ENCODE assay signal across 31 cellular contexts in the genomic region with DNA sequence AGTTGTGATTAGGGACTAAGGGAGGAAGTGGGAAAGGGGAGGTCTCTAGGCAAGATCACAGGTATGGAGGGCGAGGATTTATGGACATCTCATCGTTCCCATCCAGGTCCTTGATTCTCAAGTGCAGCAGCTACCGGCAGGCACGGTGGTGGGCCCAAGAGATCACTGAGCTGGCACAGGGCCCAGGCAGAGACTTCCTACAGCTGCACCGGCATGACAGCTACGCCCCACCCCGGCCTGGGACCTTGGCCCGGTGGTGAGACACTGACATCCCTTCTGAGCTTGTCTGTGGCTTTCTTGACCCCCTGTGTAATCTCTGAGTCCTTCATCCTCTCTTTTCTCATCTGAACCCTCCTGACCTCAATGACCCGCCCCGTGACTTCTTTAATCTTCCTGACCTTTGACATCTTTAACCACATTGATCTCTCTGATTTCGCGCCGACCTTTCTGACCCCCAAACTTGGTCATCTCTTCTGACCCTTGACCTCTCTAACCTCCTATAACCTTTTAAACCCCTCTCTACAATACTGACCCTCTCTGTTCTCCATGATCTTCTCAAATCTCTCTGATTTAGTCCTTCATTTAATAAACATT. TPM values are rescaled to one million over a fixed set of nuclear protein-coding genes. Genes with fewer than 3 reads are reported as not detected.
DNase-seq lines count a peak whose midpoint lies in the region; ATAC-seq and TF ChIP-seq lines count a peak whose summit lies in the region.
"Had no signal": no experiment of that assay in that cellular context is flagged by ENCODE, and none has a peak within 500 bp of the region (broad histone marks: within the 10 kb centered on the region; RNA-seq: fewer than 3 reads in every experiment).

No MANE protein-coding gene starts in this region.

- H3K4me3 Mint-ChIP-seq in neural crest cell (peak overlapping the region; percentile 80), T-helper 17 cell (no peak overlapping the region)
- H3K4me3 Mint-ChIP-seq: activated CD4-positive, alpha-beta T cell treated with anti-CD3 and anti-CD28 coated beads, Interleukin-2, amount 10 ng/mL, durations not matched to agents 7 days and 5 days; activated naive CD8-positive, alpha-beta T cell treated with anti-CD3 and anti-CD28 coated beads for 36 hours; activated T-cell treated with anti-CD3 and anti-CD28 coated beads, Interleukin-2, amount 50 U/mL, for 4 hours; stimulated activated effector memory CD8-positive, alpha-beta T cell treated with anti-CD3 and anti-CD28 coated beads, Interleukin-12 subunit alpha, Interleukin-12 subunit beta, amount 100 ng/mL, for 72 hours had no signal

- H3K9me3 Mint-ChIP-seq in neural crest cell: no peaks in the 10 kb centered on the region
- H3K9me3 Mint-ChIP-seq: activated CD4-positive, alpha-beta T cell treated with anti-CD3 and anti-CD28 coated beads, Interleukin-2, amount 10 ng/mL, durations not matched to agents 7 days and 5 days; activated naive CD8-positive, alpha-beta T cell treated with anti-CD3 and anti-CD28 coated beads for 36 hours; activated T-cell treated with anti-CD3 and anti-CD28 coated beads, Interleukin-2, amount 50 U/mL, for 4 hours; CD4-positive, alpha-beta memory T cell; naive thymus-derived CD8-positive, alpha-beta T cell; stimulated activated effector memory CD8-positive, alpha-beta T cell treated with anti-CD3 and anti-CD28 coated beads, Interleukin-12 subunit alpha, Interleukin-12 subunit beta, amount 100 ng/mL, for 72 hours had no signal

- DNase-seq in DMS79 treated with DMSO at 0.1 percent for 48 hours (lab: John Stamatoyannopoulos, UW) (peak; percentile 20), DMS79 (lab: John Stamatoyannopoulos, UW) (no peak), GM13976 (ENCODE audit: low spot score) (peak; percentile 12), ecto neural progenitor cell (ENCODE audit: low spot score) (peak; percentile 76), neural crest cell (ENCODE audit: low read depth, low spot score) (no peak), T-helper 17 cell (no peak), DMS153 treated with DMSO at 0.1 percent for 48 hours (lab: John Stamatoyannopoulos, UW; ENCODE audit: unreplicated experiment) (no peak)
- no peak for DNase-seq in effector CD8-positive, alpha-beta T cell (lab: John Stamatoyannopoulos, UW)
- DNase-seq: activated CD4-positive, alpha-beta T cell treated with anti-CD3 and anti-CD28 coated beads, Interleukin-2, amount 10 ng/mL, durations not matched to agents 7 days and 5 days; activated gamma-delta T cell; activated naive CD8-positive, alpha-beta T cell treated with anti-CD3 and anti-CD28 coated beads for 36 hours; activated T-cell treated with anti-CD3 and anti-CD28 coated beads, Interleukin-2, amount 50 U/mL, for 4 hours; aorta; CD4-positive, alpha-beta memory T cell; effector memory CD4-positive, alpha-beta T cell; erythroblast; H7; kidney; MG63; naive thymus-derived CD8-positive, alpha-beta T cell; NCI-H1105 treated with DMSO at 0.1 percent for 48 hours; NCI-H1930; NCI-H524; ovary; SW 1271; T-helper 9 cell had no signal

- H3K9me3 ChIP-seq in T-helper 17 cell (ENCODE audit: control insufficient read depth, low read length, poor library complexity, severe bottlenecking): no peaks in the 10 kb centered on the region
- H3K9me3 ChIP-seq: heart right ventricle, MG63, ovary, tibial nerve had no signal

- H3K27me3 Mint-ChIP-seq in neural crest cell (ENCODE audit: low read depth): no peaks in the 10 kb centered on the region
- no peaks in the 10 kb centered on the region for H3K27me3 Mint-ChIP-seq in T-helper 17 cell
- H3K27me3 Mint-ChIP-seq: activated CD4-positive, alpha-beta T cell treated with anti-CD3 and anti-CD28 coated beads, Interleukin-2, amount 10 ng/mL, durations not matched to agents 7 days and 5 days; activated naive CD8-positive, alpha-beta T cell treated with anti-CD3 and anti-CD28 coated beads for 36 hours; CD4-positive, alpha-beta memory T cell; naive thymus-derived CD8-positive, alpha-beta T cell had no signal

- no peak for ATAC-seq in T-helper 17 cell
- ATAC-seq: activated T-cell treated with anti-CD3 and anti-CD28 coated beads, Interleukin-2, amount 50 U/mL, for 4 hours; heart right ventricle; naive thymus-derived CD8-positive, alpha-beta T cell; stimulated activated effector memory CD8-positive, alpha-beta T cell treated with anti-CD3 and anti-CD28 coated beads, Interleukin-12 subunit alpha, Interleukin-12 subunit beta, amount 100 ng/mL, for 72 hours had no signal

- H3K36me3 Mint-ChIP-seq in neural crest cell (ENCODE audit: low read depth) (peaks cover 14% of the 10 kb centered on the region), T-helper 17 cell (ENCODE audit: low read depth) (peaks cover 10% of the 10 kb centered on the region)
- H3K36me3 Mint-ChIP-seq: activated naive CD8-positive, alpha-beta T cell treated with anti-CD3 and anti-CD28 coated beads for 36 hours had no signal

- no peak for TF ChIP-seq CTCF in GM13976 (IDR thresholded peaks at IDR 0.05; ENCODE audit: borderline replicate concordance, control extremely low read depth, extremely low read depth, insufficient read depth, missing control alignments)
- TF ChIP-seq CTCF in neural crest cell (conservative IDR thresholded peaks at IDR 0.05): no peak

- no peak overlapping the region for H3K27ac Mint-ChIP-seq in neural crest cell (ENCODE audit: unreplicated experiment)
- no peak overlapping the region for H3K27ac Mint-ChIP-seq in T-helper 17 cell
- H3K27ac Mint-ChIP-seq: activated CD4-positive, alpha-beta T cell treated with anti-CD3 and anti-CD28 coated beads, Interleukin-2, amount 10 ng/mL, durations not matched to agents 7 days and 5 days; activated naive CD8-positive, alpha-beta T cell treated with anti-CD3 and anti-CD28 coated beads for 36 hours; stimulated activated effector memory CD8-positive, alpha-beta T cell treated with anti-CD3 and anti-CD28 coated beads, Interleukin-12 subunit alpha, Interleukin-12 subunit beta, amount 100 ng/mL, for 72 hours had no signal

- H3K4me1 Mint-ChIP-seq in neural crest cell (peaks cover 30% of the 10 kb centered on the region), T-helper 17 cell (peaks cover 19% of the 10 kb centered on the region)

- in situ Hi-C loops in GM13976 (cut with MboI; ENCODE audit: low sequenced_read_pairs, unreplicated experiment): no loop called here

RNA-seq across cellular contexts. Expression of a gene that starts 3.8 kb away (rescaled TPM):
- total RNA-seq in neural crest cell (54.8 and 63.9 TPM in 2 replicates), T-helper 17 cell (10 to 100 TPM; 30.6 to 32.8 TPM)

RNA-seq across cellular contexts. Expression of a gene that starts 14.8 kb away (rescaled TPM):
- 174 and 181 TPM in 2 replicates for total RNA-seq in neural crest cell
- 10 to 100 TPM; 54.3 to 59.7 TPM for total RNA-seq in T-helper 17 cell

RNA-seq across cellular contexts. Expression of a gene that starts 22.0 kb away (rescaled TPM):
- total RNA-seq in neural crest cell (not detected in 2 replicates), T-helper 17 cell (under 1 TPM in 1 of 2 donors, not detected in 1; 0.34 TPM)
- total RNA-seq: activated CD4-positive, alpha-beta T cell treated with anti-CD3 and anti-CD28 coated beads, Interleukin-2, amount 10 ng/mL, durations not matched to agents 7 days and 5 days; activated naive CD8-positive, alpha-beta T cell treated with anti-CD3 and anti-CD28 coated beads for 36 hours; activated T-cell treated with anti-CD3 and anti-CD28 coated beads, Interleukin-2, amount 50 U/mL, for 4 hours; aorta; CD4-positive, alpha-beta memory T cell; fibroblast of villous mesenchyme; H7; mononuclear cell; naive thymus-derived CD8-positive, alpha-beta T cell; ovary; tibial nerve had no signal

RNA-seq across cellular contexts. Expression of a gene that starts 22.3 kb away (rescaled TPM):
- total RNA-seq in neural crest cell: 73.0 and 76.6 TPM in 2 replicates
- total RNA-seq in T-helper 17 cell: 100 to 1,000 TPM; 188 to 263 TPM

Comparison
In these comparisons a context has a peak if more than half of its experiments do, and no peak if none do; other contexts are left out.
1. DNase-seq: peak in DMS79 treated with DMSO at 0.1 percent for 48 hours (single experiment), GM13976 (single experiment) and ecto neural progenitor cell (single experiment); none in DMS79 (single experiment), neural crest cell (single experiment), T-helper 17 cell (0 of 3), DMS153 treated with DMSO at 0.1 percent for 48 hours (single experiment) and effector CD8-positive, alpha-beta T cell (single experiment).